1 cellular context compared by ENCODE assay signal in the genomic region with DNA sequence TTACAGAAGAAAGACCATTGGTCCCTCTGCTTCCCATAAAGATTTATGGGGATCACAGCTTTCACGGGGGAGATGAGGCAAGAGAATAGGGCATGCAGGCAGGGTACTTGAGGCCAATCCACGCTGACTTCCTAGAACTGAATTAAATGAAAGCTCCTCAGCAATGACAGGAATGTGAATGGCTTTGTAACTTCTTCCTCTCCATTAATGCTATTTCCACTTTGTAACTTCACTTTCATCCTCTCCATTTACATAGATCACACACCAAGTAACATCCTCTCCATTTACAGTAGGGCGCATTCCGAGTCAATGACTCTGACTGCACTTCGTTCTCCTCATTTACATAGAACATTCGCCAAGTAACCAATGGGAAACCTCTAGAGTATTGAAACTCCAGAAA.
A peak's percentile ranks its signal among the peaks of the same experiment; 100 is the strongest.
TF ChIP-seq lines count a peak whose summit lies in the region.

No MANE protein-coding gene starts in this region.

TF ChIP-seq in H1, 55 proteins besides CTCF, POLR2A, EP300 and RAD21 (continued from another document):
- peak; percentile 55 for TF ChIP-seq CHD7 (IDR thresholded peaks at IDR 0.05; ENCODE audit: insufficient replicate concordance, low read length)
- no peak for TF ChIP-seq TAF1 (IDR thresholded peaks at IDR 0.05; ENCODE audit: low read depth, low read length)
- TF ChIP-seq FOSL1 (IDR thresholded peaks at IDR 0.05; ENCODE audit: insufficient read depth, low read depth, low read length) = no peak
- TF ChIP-seq POLR2AphosphoS5 (IDR thresholded peaks at IDR 0.05; ENCODE audit: low read depth, low read length) = peak; percentile 58; the same call in 1 of the 2 replicates
- no peak for TF ChIP-seq GABPA (IDR thresholded peaks at IDR 0.05; ENCODE audit: borderline replicate concordance, insufficient read depth, low read length)
- TF ChIP-seq CTBP2 (IDR thresholded peaks at IDR 0.05; ENCODE audit: borderline replicate concordance, insufficient read depth, insufficient read length, low read length) = no peak
- TF ChIP-seq ZNF274 (IDR thresholded peaks at IDR 0.05; ENCODE audit: borderline replicate concordance, extremely low read depth, low read length) = no peak
- TF ChIP-seq SP1 (IDR thresholded peaks at IDR 0.05; ENCODE audit: low read depth, low read length) = peak; percentile 66
- no peak for TF ChIP-seq USF2 (IDR thresholded peaks at IDR 0.05; ENCODE audit: low read length)
